Comparison of ENCODE assay signal across 13 cellular contexts in the genomic region with DNA sequence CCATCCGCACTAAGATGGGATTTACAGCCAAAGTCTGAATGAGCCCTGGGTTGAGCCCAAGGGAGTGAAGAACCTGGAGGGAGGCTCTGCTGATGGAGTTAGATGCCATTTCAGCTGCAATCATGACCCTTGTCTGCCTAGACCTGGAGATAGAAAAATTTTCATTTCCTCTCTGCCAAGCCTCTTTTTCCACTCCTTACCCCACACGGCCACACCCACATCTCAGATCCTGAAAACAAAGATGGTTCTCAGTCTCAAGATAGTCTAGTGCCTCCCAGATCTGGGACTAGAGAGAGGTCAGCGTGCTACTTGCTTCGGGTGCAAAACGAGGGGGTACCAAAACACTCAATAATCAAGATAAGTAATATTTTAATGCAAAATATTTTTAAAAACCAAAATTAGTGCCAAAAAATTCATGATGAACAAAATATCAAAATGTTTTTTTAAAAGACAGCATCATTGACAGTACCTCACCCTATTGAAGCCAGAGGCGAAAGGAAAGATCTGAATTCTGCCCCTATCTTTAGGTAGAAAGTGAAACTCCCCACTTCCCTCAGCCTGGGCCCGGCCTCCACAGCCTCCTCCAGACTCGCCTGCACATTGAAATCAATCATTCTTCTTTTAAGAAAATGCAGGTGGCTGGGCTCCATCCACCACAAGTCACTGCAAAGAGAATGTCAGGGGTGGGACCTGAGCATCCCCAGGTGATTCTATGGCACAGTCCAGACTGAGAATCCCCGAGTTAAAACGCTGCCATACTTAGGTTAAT. TPM values are rescaled to one million over a fixed set of nuclear protein-coding genes. Genes with fewer than 3 reads are reported as not detected.
DNase-seq lines count a peak whose midpoint lies in the region; ATAC-seq, FAIRE-seq and TF ChIP-seq lines count a peak whose summit lies in the region.
"Had no signal": no experiment of that assay in that cellular context is flagged by ENCODE, and none has a peak within 500 bp of the region (broad histone marks: within the 10 kb centered on the region; RNA-seq: fewer than 3 reads in every experiment).

No MANE protein-coding gene starts in this region.

- ATAC-seq in GM19452 (IDR thresholded peaks at IDR 0.05; ENCODE audit: unreplicated experiment), result peak; percentile 58
- ATAC-seq in HG02763 (IDR thresholded peaks at IDR 0.05; ENCODE audit: unreplicated experiment), result peak; percentile 60
- peak; percentile 62 for ATAC-seq in HG03565 (IDR thresholded peaks at IDR 0.05; ENCODE audit: unreplicated experiment)
- ATAC-seq: activated T-cell treated with anti-CD3 and anti-CD28 coated beads, Interleukin-2, amount 50 U/mL, for 4 hours had no signal

- in situ Hi-C loops in HAP-1 (cut with MboI; ENCODE audit: low sequenced_read_pairs), result no loop called here

- H3K27me3 ChIP-seq in HAP-1 (ENCODE audit: low read depth), result no peaks in the 10 kb centered on the region; the same call in 1 of the 2 replicates

- TF ChIP-seq POLR2A in GM12891 (IDR thresholded peaks at IDR 0.05; ENCODE audit: low read depth, low read length), result no peak

- DNase-seq in GM12891 (ENCODE audit: insufficient read length, low spot score) (peak; percentile 38), EL (no peak), NCI-H510A (lab: John Stamatoyannopoulos, UW) (no peak), HAP-1 (ENCODE audit: low spot score in 2 of 2) (no peak)
- DNase-seq in effector CD4-positive, alpha-beta T cell, result no peak
- DNase-seq: activated T-cell treated with anti-CD3 and anti-CD28 coated beads, Interleukin-2, amount 50 U/mL, for 4 hours; IMR-90; mesenchymal stem cell; NCI-H187 had no signal

- H3K36me3 ChIP-seq in HAP-1 (replicated peaks), result no peaks in the 10 kb centered on the region

- H3K4me3 ChIP-seq in HAP-1, result no peak overlapping the region

- FAIRE-seq in GM12891 (lab: Jason Lieb, UNC), result no peak
- FAIRE-seq: GM18507 had no signal

- H3K4me1 ChIP-seq in HAP-1, result no peaks in the 10 kb centered on the region

- H3K9me3 ChIP-seq in HAP-1, result no peaks in the 10 kb centered on the region

TF ChIP-seq in GM12891, 5 proteins besides CTCF, POLR2A, EP300 and RAD21:
- TF ChIP-seq POU2F2 (IDR thresholded peaks at IDR 0.05; ENCODE audit: low read depth, low read length) (no peak), SPI1 (IDR thresholded peaks at IDR 0.05; ENCODE audit: low read depth, low read length) (peak; percentile 86)

RNA-seq across cellular contexts. Expression of a gene that starts 57.8 kb away (rescaled TPM):
- not detected for polyA plus RNA-seq in GM12891 (2012; ENCODE audit: low read depth, missing spikeins)
- polyA plus RNA-seq: IMR-90 had no signal
